8 cellular contexts compared by ENCODE assay signal in genomic region chr2:68909793-68910674, GRCh38. TPM values are rescaled to one million over a fixed set of nuclear protein-coding genes. Genes with fewer than 3 reads are reported as not detected.
DNase-seq lines count a peak whose midpoint lies in the region; ATAC-seq and TF ChIP-seq lines count a peak whose summit lies in the region.

No MANE protein-coding gene starts in this region.

- H3K27me3 ChIP-seq in MM.1S (replicated peaks; ENCODE audit: insufficient read depth, low read length) (no peaks in the 10 kb centered on the region), SJSA1 (replicated peaks) (no peaks in the 10 kb centered on the region)

- H3K4me1 ChIP-seq in MM.1S (ENCODE audit: low read length), result peaks cover 43% of the 10 kb centered on the region
- peaks cover 12% of the 10 kb centered on the region for H3K4me1 ChIP-seq in SJSA1 (replicated peaks)

- H3K9me3 Mint-ChIP-seq in CD14-positive monocyte, result peaks cover 0 to 2% (median 0%) of the 10 kb centered on the region in 7 donors

- ATAC-seq in GM19455 (IDR thresholded peaks at IDR 0.05; ENCODE audit: unreplicated experiment) (peak; percentile 50), HG02763 (IDR thresholded peaks at IDR 0.05; ENCODE audit: unreplicated experiment) (no peak)

- no peak overlapping the region for H3K27ac Mint-ChIP-seq in CD14-positive monocyte

- no peak overlapping the region for H3K4me3 Mint-ChIP-seq in CD14-positive monocyte

- no peaks in the 10 kb centered on the region for H4K20me1 ChIP-seq in MM.1S (ENCODE audit: insufficient read depth, low read length)

- peak; percentile 95 for TF ChIP-seq CTCF in CD14-positive monocyte (IDR thresholded peaks at IDR 0.05)
- TF ChIP-seq CTCF in MM.1S (IDR thresholded peaks at IDR 0.05; ENCODE audit: low read length), result peak; percentile 93

- intact Hi-C loops in CD14-positive monocyte (cut with micrococcal nuclease), result loop anchor here (5.0 to 10.0 kb wide), 5 partner anchors 73 to 443 kb away; partner anchors contain the start of genes APLF (in 1 of the 2) and FBXO48 (in 1 of the 2)

- no peak overlapping the region for H3K4me3 ChIP-seq in MM.1S (ENCODE audit: low read length)
- no peak overlapping the region for H3K4me3 ChIP-seq in SJSA1

- no peak overlapping the region for H2AFZ ChIP-seq in MM.1S (ENCODE audit: low read length)

- no peaks in the 10 kb centered on the region for H3K9me3 ChIP-seq in MM.1S (replicated peaks; ENCODE audit: insufficient read depth, low read length)
- no peaks in the 10 kb centered on the region for H3K9me3 ChIP-seq in SJSA1 (replicated peaks)

- peak overlapping the region; percentile 2; the same call in 1 of the 2 replicates for H3K4me2 ChIP-seq in MM.1S (ENCODE audit: low read depth, low read length)

- H3K36me3 ChIP-seq in MM.1S (replicated peaks; ENCODE audit: insufficient read depth, low read length), result no peaks in the 10 kb centered on the region
- no peaks in the 10 kb centered on the region for H3K36me3 ChIP-seq in SJSA1

- no peaks in the 10 kb centered on the region for H3K79me2 ChIP-seq in MM.1S (ENCODE audit: low read length)

- H3K4me1 Mint-ChIP-seq in CD14-positive monocyte, result peaks cover 21% of the 10 kb centered on the region

- H3K27me3 Mint-ChIP-seq in CD14-positive monocyte (ENCODE audit: low read depth in 3 of 3), result peaks cover 0 to 2% (median 0%) of the 10 kb centered on the region in 3 donors

- H3K9me2 ChIP-seq in MM.1S (replicated peaks; ENCODE audit: insufficient read depth, low read length), result no peaks in the 10 kb centered on the region

- H3K27ac ChIP-seq in MM.1S (ENCODE audit: low read length) (no peak overlapping the region), SJSA1 (no peak overlapping the region)

- DNase-seq in CD14-positive monocyte (ENCODE audit: low spot score) (peak; percentile 66), MM.1S (peak; percentile 86), SJSA1 (ENCODE audit: low read depth in 1 of 2, low spot score in 2 of 2) (peak; percentile 57 to 76), glomerular visceral epithelial cell (ENCODE audit: extremely low spot score) (peak; percentile 64), putamen (ENCODE audit: low spot score) (peak; percentile 23)
- peak; percentile 4 to 56 (median 40) for DNase-seq in activated naive CD4-positive, alpha-beta T cell (lab: John Stamatoyannopoulos, UW)

- H3K36me3 Mint-ChIP-seq in CD14-positive monocyte, result no peaks in the 10 kb centered on the region

- peaks cover 18% of the 10 kb centered on the region for H3F3A ChIP-seq in MM.1S (ENCODE audit: insufficient read depth, low read length)

- H3K9ac ChIP-seq in MM.1S (ENCODE audit: low read length), result no peak overlapping the region

RNA-seq across cellular contexts. Expression of gene BMP10, which starts 38.8 kb away (rescaled TPM):
- not detected for polyA plus RNA-seq in CD14-positive monocyte
- not detected in 2 replicates for total RNA-seq in SJSA1 (2014; rRNA removed; shearing (Covaris generic))

RNA-seq across cellular contexts. Expression of gene GKN2, which starts 42.7 kb away (rescaled TPM):
- polyA plus RNA-seq in CD14-positive monocyte, result not detected
- not detected in 2 replicates for total RNA-seq in SJSA1 (2014; rRNA removed; shearing (Covaris generic))

Comparison
In these comparisons a context has a peak if more than half of its experiments do, and no peak if none do; other contexts are left out.
1. DNase-seq: peak in every context shown above with its lines; median percentile 86 in MM.1S; 66 in SJSA1; 66 in CD14-positive monocyte; 64 in glomerular visceral epithelial cell; 40 in activated naive CD4-positive, alpha-beta T cell; 23 in putamen.